8 cellular contexts compared by ENCODE assay signal in the genomic region with DNA sequence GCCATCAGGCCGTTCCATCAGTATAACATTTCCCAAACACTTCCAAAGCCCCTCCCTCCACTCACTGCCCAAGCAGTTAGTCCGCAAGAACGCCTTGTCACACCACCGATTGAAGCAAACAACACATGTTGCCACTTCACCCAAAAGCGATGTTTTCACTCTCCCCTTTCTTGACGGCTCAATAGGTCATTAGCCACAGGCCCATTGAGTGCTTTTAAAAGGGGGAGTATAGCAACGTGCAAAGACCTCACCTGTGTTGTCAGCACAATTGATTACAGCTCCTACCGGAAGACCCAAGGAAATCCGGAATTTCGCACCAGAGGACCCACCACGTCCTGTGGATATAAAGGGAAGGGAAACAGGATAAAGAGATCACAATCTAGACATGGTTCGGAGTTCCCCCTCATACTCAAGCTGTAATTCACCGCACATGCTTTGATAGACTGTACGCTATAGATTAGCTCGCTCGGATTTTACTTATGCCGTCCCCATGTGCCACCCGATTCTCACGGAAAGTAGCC. TPM values are rescaled to one million over a fixed set of nuclear protein-coding genes. Genes with fewer than 3 reads are reported as not detected.
DNase-seq lines count a peak whose midpoint lies in the region; ATAC-seq lines count a peak whose summit lies in the region.

No MANE protein-coding gene starts in this region.

- peak overlapping the region; percentile 96 to 100 for H3K27ac Mint-ChIP-seq in natural killer cell treated with Interleukin-12 subunit alpha and Interleukin-12 subunit beta and Interleukin-15 and Interleukin-18, amount 100 ng/mL, for 72 hours

- peak overlapping the region; percentile 91 for H3K4me2 ChIP-seq in GM23248 (ENCODE audit: unreplicated experiment)

- in situ Hi-C loops in GM23248 (cut with MboI), result no loop called here

- H3K36me3 ChIP-seq in GM23248 (ENCODE audit: low read depth) (peaks cover 52% of the 10 kb centered on the region), SJSA1 (peaks cover 54% of the 10 kb centered on the region), endocrine pancreas (ENCODE audit: control insufficient read depth, insufficient read depth, low read length) (no peaks in the 10 kb centered on the region)

- DNase-seq in GM23248 (peak; percentile 54), SJSA1 (ENCODE audit: low read depth in 1 of 2, low spot score in 2 of 2) (peak in 1 of 2 experiments; percentile 28), LoVo (ENCODE audit: low spot score) (no peak), mesenteric fat pad (ENCODE audit: low spot score) (no peak)
- DNase-seq in natural killer cell treated with Interleukin-12 subunit alpha and Interleukin-12 subunit beta and Interleukin-15 and Interleukin-18, amount 100 ng/mL, for 72 hours (ENCODE audit: low spot score), result no peak

- H3K9ac ChIP-seq in GM23248 (peak overlapping the region; percentile 95), endocrine pancreas (ENCODE audit: control insufficient read depth, insufficient read depth, low read length) (peak overlapping the region; percentile 68)

- H3K9me3 ChIP-seq in GM23248 (ENCODE audit: low read depth), result no peaks in the 10 kb centered on the region
- H3K9me3 ChIP-seq in SJSA1 (replicated peaks), result no peaks in the 10 kb centered on the region
- no peaks in the 10 kb centered on the region for H3K9me3 ChIP-seq in endocrine pancreas (ENCODE audit: control insufficient read depth, low read length)

- WGBS in GM23248 (ENCODE audit: low coverage in 1 of 2, low lambda C conversion rate in 2 of 2, missing lambda C conversion rate in 2 of 2), 2 experiments, result 1% methylated on average over 19 of the region's 19 CpGs

- peaks cover 19% of the 10 kb centered on the region for H4K20me1 ChIP-seq in GM23248 (ENCODE audit: insufficient read depth)

- H3K4me3 ChIP-seq in GM23248 (peak overlapping the region; percentile 98), SJSA1 (peak overlapping the region; percentile 61), endocrine pancreas (ENCODE audit: control insufficient read depth, insufficient read depth, low read length) (peak overlapping the region; percentile 89)

- peaks cover 44% of the 10 kb centered on the region for H3K36me3 Mint-ChIP-seq in natural killer cell treated with Interleukin-12 subunit alpha and Interleukin-12 subunit beta and Interleukin-15 and Interleukin-18, amount 100 ng/mL, for 72 hours

- H3K27me3 ChIP-seq in GM23248 (replicated peaks; ENCODE audit: insufficient read depth), result no peaks in the 10 kb centered on the region
- no peaks in the 10 kb centered on the region for H3K27me3 ChIP-seq in SJSA1 (replicated peaks)
- H3K27me3 ChIP-seq in endocrine pancreas (ENCODE audit: control insufficient read depth, insufficient read depth, low read length), result no peaks in the 10 kb centered on the region

- H3K27ac ChIP-seq in GM23248 (peak overlapping the region; percentile 84), SJSA1 (peak overlapping the region; percentile 94)

- H3K27me3 Mint-ChIP-seq in natural killer cell treated with Interleukin-12 subunit alpha and Interleukin-12 subunit beta and Interleukin-15 and Interleukin-18, amount 100 ng/mL, for 72 hours, result no peaks in the 10 kb centered on the region

- no peaks in the 10 kb centered on the region for H3K9me3 Mint-ChIP-seq in natural killer cell treated with Interleukin-12 subunit alpha and Interleukin-12 subunit beta and Interleukin-15 and Interleukin-18, amount 100 ng/mL, for 72 hours

- H3K79me2 ChIP-seq in GM23248 (ENCODE audit: insufficient read depth), result peaks cover 52% of the 10 kb centered on the region

- peak overlapping the region; percentile 94 for H3K4me3 Mint-ChIP-seq in natural killer cell treated with Interleukin-12 subunit alpha and Interleukin-12 subunit beta and Interleukin-15 and Interleukin-18, amount 100 ng/mL, for 72 hours

- H2AFZ ChIP-seq in GM23248, result peak overlapping the region; percentile 71

- H3K4me1 Mint-ChIP-seq in natural killer cell treated with Interleukin-12 subunit alpha and Interleukin-12 subunit beta and Interleukin-15 and Interleukin-18, amount 100 ng/mL, for 72 hours (ENCODE audit: low read depth in 2 of 2), result peaks cover 51% of the 10 kb centered on the region in 2 donors

- peak; percentile 1 to 34 for ATAC-seq in natural killer cell treated with Interleukin-12 subunit alpha and Interleukin-12 subunit beta and Interleukin-15 and Interleukin-18, amount 100 ng/mL, for 72 hours
- no peak for ATAC-seq in GM19395 (IDR thresholded peaks at IDR 0.05; ENCODE audit: unreplicated experiment)
- ATAC-seq in GM21619 (IDR thresholded peaks at IDR 0.05; ENCODE audit: unreplicated experiment), result no peak

- H3K9me2 ChIP-seq in GM23248 (ENCODE audit: insufficient read depth), result no peaks in the 10 kb centered on the region

- H3K4me1 ChIP-seq in GM23248 (ENCODE audit: insufficient read depth), result peaks cover 22% of the 10 kb centered on the region
- H3K4me1 ChIP-seq in SJSA1 (replicated peaks), result peaks cover 16% of the 10 kb centered on the region
- peaks cover 5% of the 10 kb centered on the region for H3K4me1 ChIP-seq in endocrine pancreas (ENCODE audit: control insufficient read depth, insufficient read depth, low read length)

- peaks cover 76% of the 10 kb centered on the region for H3F3A ChIP-seq in GM23248 (ENCODE audit: insufficient read depth)

RNA-seq across cellular contexts. Expression of a gene that starts 0.7 kb away (rescaled TPM):
- total RNA-seq in GM23248 (2014; rRNA removed; shearing (Covaris generic)), result 516 and 553 TPM in 2 replicates
- polyA plus RNA-seq in GM23248 (2016; fragmentation: Nextera tagmentation; extraction: Ambion mirVana), result 1,114 and 1,221 TPM in 2 replicates
- total RNA-seq in SJSA1 (2014; rRNA removed; shearing (Covaris generic)), result 817 and 952 TPM in 2 replicates
- 1,000 to 10,000 TPM; 1,120 to 1,259 TPM for total RNA-seq in natural killer cell treated with Interleukin-12 subunit alpha and Interleukin-12 subunit beta and Interleukin-15 and Interleukin-18, amount 100 ng/mL, for 72 hours
- total RNA-seq in mesenteric fat pad, result 1,395 TPM

RNA-seq across cellular contexts. Expression of a gene that starts 17.0 kb away (rescaled TPM):
- 207 and 250 TPM in 2 replicates for total RNA-seq in GM23248 (2014; rRNA removed; shearing (Covaris generic))
- 198 and 203 TPM in 2 replicates for polyA plus RNA-seq in GM23248 (2016; fragmentation: Nextera tagmentation; extraction: Ambion mirVana)
- 146 and 174 TPM in 2 replicates for total RNA-seq in SJSA1 (2014; rRNA removed; shearing (Covaris generic))
- total RNA-seq in natural killer cell treated with Interleukin-12 subunit alpha and Interleukin-12 subunit beta and Interleukin-15 and Interleukin-18, amount 100 ng/mL, for 72 hours, result 100 to 1,000 TPM; 214 to 390 TPM
- 172 TPM for total RNA-seq in mesenteric fat pad

RNA-seq across cellular contexts. Expression of a gene that starts 27.7 kb away (rescaled TPM):
- 9.7 and 18.7 TPM in 2 replicates for total RNA-seq in GM23248 (2014; rRNA removed; shearing (Covaris generic))
- polyA plus RNA-seq in GM23248 (2016; fragmentation: Nextera tagmentation; extraction: Ambion mirVana), result 13.3 and 14.2 TPM in 2 replicates
- total RNA-seq in SJSA1 (2014; rRNA removed; shearing (Covaris generic)), result 6.6 and 11.3 TPM in 2 replicates
- 10 to 100 TPM; 36.8 to 39.3 TPM for total RNA-seq in natural killer cell treated with Interleukin-12 subunit alpha and Interleukin-12 subunit beta and Interleukin-15 and Interleukin-18, amount 100 ng/mL, for 72 hours
- total RNA-seq in mesenteric fat pad, result 22.4 TPM

RNA-seq across cellular contexts. Expression of a gene that starts 53.5 kb away (rescaled TPM):
- total RNA-seq in GM23248 (2014; rRNA removed; shearing (Covaris generic)), result 43.6 and 65.8 TPM in 2 replicates
- 12.8 and 13.4 TPM in 2 replicates for polyA plus RNA-seq in GM23248 (2016; fragmentation: Nextera tagmentation; extraction: Ambion mirVana)
- total RNA-seq in SJSA1 (2014; rRNA removed; shearing (Covaris generic)), result 37.0 and 47.9 TPM in 2 replicates
- 10 to 100 TPM; 25.4 to 33.2 TPM for total RNA-seq in natural killer cell treated with Interleukin-12 subunit alpha and Interleukin-12 subunit beta and Interleukin-15 and Interleukin-18, amount 100 ng/mL, for 72 hours
- 41.6 TPM for total RNA-seq in mesenteric fat pad

Comparison
In these comparisons a context has a peak if more than half of its experiments do, and no peak if none do; other contexts are left out.
1. ATAC-seq: peak in natural killer cell treated with Interleukin-12 subunit alpha and Interleukin-12 subunit beta and Interleukin-15 and Interleukin-18, amount 100 ng/mL, for 72 hours (2 of 2); none in GM19395 (single experiment) and GM21619 (single experiment).
2. Peak in every context shown above with its lines, with median percentiles within 50 percentile points of each other: H3K4me3 ChIP-seq.